In genomic region chr12:97335093-97335492, GRCh38 we compare ENCODE assay signal across 33 cellular contexts.
"Had no signal": no experiment of that assay in that cellular context is flagged by ENCODE, and none has a peak within 500 bp of the region (broad histone marks: within the 10 kb centered on the region; RNA-seq: fewer than 3 reads in every experiment).

No MANE protein-coding gene starts in this region.

- H3K27ac ChIP-seq: ascending aorta, breast epithelium, KMS-11, WERI-Rb-1 had no signal

- H3K9me3 Mint-ChIP-seq: activated CD4-positive, alpha-beta memory T cell treated with anti-CD3 and anti-CD28 coated beads, Interleukin-2, amount 10 ng/mL, durations not matched to agents 7 days and 5 days; activated naive CD8-positive, alpha-beta T cell treated with anti-CD3 and anti-CD28 coated beads for 36 hours; activated T-cell treated with anti-CD3 and anti-CD28 coated beads, Interleukin-2, amount 50 U/mL, for 72 hours; activated T-helper 17 cell treated with anti-CD3 and anti-CD28 coated beads, Interleukin-2, amount 50 U/mL, for 72 hours had no signal

- H3K9ac ChIP-seq: KMS-11 had no signal

- H3K27ac Mint-ChIP-seq: activated CD4-positive, alpha-beta memory T cell treated with anti-CD3 and anti-CD28 coated beads, Interleukin-2, amount 10 ng/mL, durations not matched to agents 7 days and 5 days; activated CD8-positive, alpha-beta memory T cell treated with anti-CD3 and anti-CD28 coated beads, Interleukin-2, amount 10 ng/mL, durations not matched to agents 7 days and 5 days; activated naive CD8-positive, alpha-beta T cell treated with anti-CD3 and anti-CD28 coated beads for 36 hours; activated T-helper 17 cell treated with anti-CD3 and anti-CD28 coated beads, Interleukin-2, amount 50 U/mL, for 72 hours had no signal

- H3K9me3 ChIP-seq: ascending aorta, breast epithelium had no signal

- ATAC-seq: activated CD8-positive, alpha-beta memory T cell treated with anti-CD3 and anti-CD28 coated beads, Interleukin-2, amount 10 ng/mL, durations not matched to agents 7 days and 5 days; activated T-cell treated with anti-CD3 and anti-CD28 coated beads, Interleukin-2, amount 50 U/mL, for 72 hours; activated T-helper 17 cell treated with anti-CD3 and anti-CD28 coated beads, Interleukin-2, amount 50 U/mL, for 72 hours had no signal

- H3K4me3 ChIP-seq: ascending aorta, breast epithelium had no signal

- H3K4me1 ChIP-seq: ascending aorta, breast epithelium had no signal

- H3K4me1 Mint-ChIP-seq: activated naive CD8-positive, alpha-beta T cell treated with anti-CD3 and anti-CD28 coated beads for 36 hours; activated T-helper 17 cell treated with anti-CD3 and anti-CD28 coated beads, Interleukin-2, amount 50 U/mL, for 72 hours had no signal

- DNase-seq: activated CD4-positive, alpha-beta memory T cell treated with anti-CD3 and anti-CD28 coated beads, Interleukin-2, amount 10 ng/mL, durations not matched to agents 7 days and 5 days; activated CD4-positive, alpha-beta T cell treated with anti-CD3 and anti-CD28 coated beads for 1 hour; activated CD4-positive, alpha-beta T cell treated with anti-CD3 and anti-CD28 coated beads for 48 hours; activated CD4-positive, CD25-positive, alpha-beta regulatory T cell; activated CD8-positive, alpha-beta memory T cell treated with anti-CD3 and anti-CD28 coated beads for 24 hours; activated CD8-positive, alpha-beta memory T cell treated with anti-CD3 and anti-CD28 coated beads, Interleukin-2, amount 10 ng/mL, durations not matched to agents 7 days and 5 days; activated CD8-positive, alpha-beta memory T cell treated with anti-CD3 and anti-CD28 coated beads, Interleukin-2, amount 50 U/mL, for 48 hours; activated effector memory CD4-positive, alpha-beta T cell treated with anti-CD3 and anti-CD28 coated beads, Interleukin-2, amount 50 U/mL, for 16 hours; activated naive CD4-positive, alpha-beta T cell; activated naive CD4-positive, alpha-beta T cell treated with anti-CD3 and anti-CD28 coated beads, Interleukin-2, amount 50 U/mL, for 16 hours; activated naive CD8-positive, alpha-beta T cell treated with anti-CD3 and anti-CD28 coated beads for 36 hours; activated T-cell treated with anti-CD3 and anti-CD28 coated beads, Interleukin-2, amount 50 U/mL, for 72 hours; amniotic stem cell; NCI-H1092 treated with DMSO at 0.1 percent for 48 hours; NCI-H1436; NCI-H1694; NCI-H1930; NCI-H2081 treated with DMSO at 0.1 percent for 48 hours; NCI-H2227 treated with DMSO at 0.1 percent for 48 hours; NCI-H446; NCI-H510A treated with DMSO at 0.1 percent for 48 hours; NCI-H526 treated with DMSO at 0.1 percent for 48 hours; OCI-M1; Right ventricle myocardium superior; SW 1271; T-helper 1 cell; T-helper 2 cell; T-helper 9 cell; WERI-Rb-1 had no signal

- H3K36me3 Mint-ChIP-seq: activated CD8-positive, alpha-beta memory T cell treated with anti-CD3 and anti-CD28 coated beads, Interleukin-2, amount 10 ng/mL, durations not matched to agents 7 days and 5 days; activated naive CD8-positive, alpha-beta T cell treated with anti-CD3 and anti-CD28 coated beads for 36 hours had no signal

- H3K27me3 ChIP-seq: ascending aorta, breast epithelium had no signal

- H3K4me3 Mint-ChIP-seq: activated CD4-positive, alpha-beta memory T cell treated with anti-CD3 and anti-CD28 coated beads, Interleukin-2, amount 10 ng/mL, durations not matched to agents 7 days and 5 days; activated CD8-positive, alpha-beta memory T cell treated with anti-CD3 and anti-CD28 coated beads, Interleukin-2, amount 10 ng/mL, durations not matched to agents 7 days and 5 days; activated naive CD8-positive, alpha-beta T cell treated with anti-CD3 and anti-CD28 coated beads for 36 hours; activated T-cell treated with anti-CD3 and anti-CD28 coated beads, Interleukin-2, amount 50 U/mL, for 72 hours; activated T-helper 17 cell treated with anti-CD3 and anti-CD28 coated beads, Interleukin-2, amount 50 U/mL, for 72 hours had no signal

- H3K4me2 ChIP-seq: KMS-11 had no signal

- H3K36me3 ChIP-seq: ascending aorta, breast epithelium, WERI-Rb-1 had no signal
